Comparison of ENCODE assay signal across 13 cellular contexts in the genomic region with DNA sequence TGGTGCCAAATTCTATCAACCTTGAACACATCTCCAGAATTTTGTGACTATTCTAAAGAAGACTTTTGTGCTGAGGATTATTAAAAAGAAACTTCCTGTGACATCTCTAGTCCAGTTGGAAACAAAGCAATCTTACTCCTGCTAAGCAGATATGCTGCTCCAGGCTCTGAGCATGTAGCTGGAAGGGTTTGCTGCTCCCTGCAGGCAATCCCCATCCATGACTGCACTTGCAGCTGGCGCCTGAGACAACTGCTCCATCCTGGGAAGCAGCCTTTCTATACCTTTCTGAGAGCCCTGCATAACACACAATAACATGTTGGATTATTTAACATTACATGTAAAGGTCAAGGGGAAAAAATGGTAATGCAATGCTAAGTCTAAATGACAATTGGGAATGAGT.
A peak's percentile ranks its signal among the peaks of the same experiment; 100 is the strongest.
DNase-seq lines count a peak whose midpoint lies in the region; ATAC-seq, FAIRE-seq and TF ChIP-seq lines count a peak whose summit lies in the region.
"Had no signal": no experiment of that assay in that cellular context is flagged by ENCODE, and none has a peak within 500 bp of the region (broad histone marks: within the 10 kb centered on the region; RNA-seq: fewer than 3 reads in every experiment).

No MANE protein-coding gene starts in this region.

- H3K9me3 ChIP-seq in HCT116 (ENCODE audit: control insufficient read depth in 1 of 2, insufficient read depth in 1 of 2, low read depth in 1 of 2, low read length in 2 of 2) (no peaks in the 10 kb centered on the region), kidney (ENCODE audit: control insufficient read depth in 1 of 2, low read length in 2 of 2) (no peaks in the 10 kb centered on the region)
- H3K9me3 ChIP-seq: thoracic aorta had no signal

- H3K27ac Mint-ChIP-seq in activated T-helper 2 cell treated with anti-CD3 and anti-CD28 coated beads, Interferon-gamma antibody, Interleukin-2, Interleukin-4, amounts not matched to agents 10 μg/mL and 5 μg/mL and 100 μg/mL, durations not matched to agents 14 hours and 24 hours and 36 hours = no peak overlapping the region
- H3K27ac Mint-ChIP-seq: CD8-positive, alpha-beta T cell had no signal

- BruUV-seq in HCT116 (replicated peaks; lab: Mats Ljungman, UMichigan) = no TSS peak

- no peak overlapping the region for H3K4me3 Mint-ChIP-seq in activated T-helper 2 cell treated with anti-CD3 and anti-CD28 coated beads, Interferon-gamma antibody, Interleukin-2, Interleukin-4, amounts not matched to agents 10 μg/mL and 5 μg/mL and 100 μg/mL, durations not matched to agents 14 hours and 24 hours and 36 hours (ENCODE audit: low read depth)
- H3K4me3 Mint-ChIP-seq: CD8-positive, alpha-beta T cell had no signal

- intact Hi-C loops in HCT116 (cut with micrococcal nuclease) = no loop called here
- intact Hi-C loops in kidney (cut with DNase I) = no loop called here
- intact Hi-C loops in activated T-helper 2 cell treated with anti-CD3 and anti-CD28 coated beads, Interferon-gamma antibody, Interleukin-2, Interleukin-4, amounts not matched to agents 10 μg/mL and 5 μg/mL and 100 μg/mL, durations not matched to agents 14 hours and 24 hours and 36 hours (cut with micrococcal nuclease) = no loop called here

- H3K36me3 Mint-ChIP-seq in activated T-helper 2 cell treated with anti-CD3 and anti-CD28 coated beads, Interferon-gamma antibody, Interleukin-2, Interleukin-4, amounts not matched to agents 10 μg/mL and 5 μg/mL and 100 μg/mL, durations not matched to agents 14 hours and 24 hours and 36 hours (ENCODE audit: low read depth) = no peaks in the 10 kb centered on the region
- H3K36me3 Mint-ChIP-seq: CD8-positive, alpha-beta T cell had no signal

- H3K27ac ChIP-seq in HCT116 (ENCODE audit: low read depth, low read length) = no peak overlapping the region
- H3K27ac ChIP-seq in kidney (ENCODE audit: low read depth in 2 of 2, low read length in 2 of 2) = no peak overlapping the region
- H3K27ac ChIP-seq: thoracic aorta had no signal

- DNase-seq in AG09309 (ENCODE audit: low read depth) (no peak), HCT116 (ENCODE audit: low read depth, low spot score) (no peak), bronchial epithelial cell (ENCODE audit: low read depth) (peak; percentile 8), kidney (no peak), NCI-H524 (lab: John Stamatoyannopoulos, UW) (no peak)
- no peak for DNase-seq in activated naive CD4-positive, alpha-beta T cell (lab: John Stamatoyannopoulos, UW)
- DNase-seq in activated T-helper 2 cell treated with anti-CD3 and anti-CD28 coated beads, Interferon-gamma antibody, Interleukin-2, Interleukin-4, amounts not matched to agents 10 μg/mL and 5 μg/mL and 100 μg/mL, durations not matched to agents 14 hours and 24 hours and 36 hours (ENCODE audit: low spot score) = no peak
- DNase-seq: activated CD8-positive, alpha-beta memory T cell treated with anti-CD3 and anti-CD28 coated beads, Interleukin-2, amount 50 U/mL, for 4 hours; aorta; CD8-positive, alpha-beta T cell had no signal

- no peaks in the 10 kb centered on the region for H3K79me2 ChIP-seq in HCT116 (ENCODE audit: insufficient read depth, low read length)

- no peak for FAIRE-seq in bronchial epithelial cell (lab: Jason Lieb, UNC)
- no peak for FAIRE-seq in kidney (lab: Jason Lieb, UNC)

- TF ChIP-seq RAD21 in HCT116 (IDR thresholded peaks at IDR 0.05; ENCODE audit: low read depth) = peak; percentile 38; the same call in 1 of the 2 replicates

- H3K4me1 ChIP-seq in HCT116 (ENCODE audit: control insufficient read depth in 1 of 2, insufficient read depth in 2 of 2, low read length in 2 of 2) = no peaks in the 10 kb centered on the region
- H3K4me1 ChIP-seq in kidney (ENCODE audit: control insufficient read depth in 1 of 2, insufficient read depth in 1 of 2, low read depth in 1 of 2, low read length in 2 of 2) = no peaks in the 10 kb centered on the region

- H3K27me3 ChIP-seq in HCT116 (ENCODE audit: insufficient read depth, low read length) (no peaks in the 10 kb centered on the region), bronchial epithelial cell (ENCODE audit: control insufficient read depth, insufficient read depth, low read length) (peaks cover 2% of the 10 kb centered on the region)

- H3K36me3 ChIP-seq in HCT116 (ENCODE audit: control insufficient read depth in 1 of 2, insufficient read depth in 2 of 2, low read length in 2 of 2) = no peaks in the 10 kb centered on the region
- H3K36me3 ChIP-seq in bronchial epithelial cell (ENCODE audit: control insufficient read depth, insufficient read depth, low read length) = no peaks in the 10 kb centered on the region
- no peaks in the 10 kb centered on the region for H3K36me3 ChIP-seq in kidney (ENCODE audit: control insufficient read depth in 1 of 2, insufficient read depth in 2 of 2, low read length in 2 of 2)
- H3K36me3 ChIP-seq: thoracic aorta had no signal

- peaks cover 2% of the 10 kb centered on the region for H3K27me3 Mint-ChIP-seq in activated T-helper 2 cell treated with anti-CD3 and anti-CD28 coated beads, Interferon-gamma antibody, Interleukin-2, Interleukin-4, amounts not matched to agents 10 μg/mL and 5 μg/mL and 100 μg/mL, durations not matched to agents 14 hours and 24 hours and 36 hours (ENCODE audit: low read depth)

- POLR2A ChIA-PET in HCT116 (lab: Charles Lee) = no interaction called here

- H3K4me1 Mint-ChIP-seq in activated T-helper 2 cell treated with anti-CD3 and anti-CD28 coated beads, Interferon-gamma antibody, Interleukin-2, Interleukin-4, amounts not matched to agents 10 μg/mL and 5 μg/mL and 100 μg/mL, durations not matched to agents 14 hours and 24 hours and 36 hours (ENCODE audit: low read depth) = no peaks in the 10 kb centered on the region

- no peak overlapping the region for H3K9ac ChIP-seq in HCT116 (ENCODE audit: low read length)
- no peak overlapping the region for H3K9ac ChIP-seq in kidney (ENCODE audit: low read length in 2 of 2)

- RAD21 ChIA-PET in HCT116 (lab: Charles Lee; ENCODE audit: low non-redundant PET in 1 of 2, low total read pairs in 2 of 2, uncharacterized antibody in 2 of 2, unreplicated experiment in 2 of 2) = no interaction called here

- no peak for TF ChIP-seq POLR2A in HCT116 (IDR thresholded peaks at IDR 0.05; ENCODE audit: borderline replicate concordance, extremely low read depth, insufficient read depth, insufficient read length)

- CTCF ChIA-PET in HCT116 (lab: Charles Lee) = no interaction called here

- no peak overlapping the region for H3K4me2 ChIP-seq in HCT116 (ENCODE audit: low read length)

- no peaks in the 10 kb centered on the region for H3K9me2 ChIP-seq in HCT116 (ENCODE audit: insufficient read depth)

- no peak overlapping the region for H3K4me3 ChIP-seq in AG09309 (ENCODE audit: control insufficient read depth, low read depth, low read length)
- H3K4me3 ChIP-seq in HCT116 (replicated peaks in 1 of 2; ENCODE audit: low read depth in 1 of 2, low read length in 2 of 2) = no peak overlapping the region
- H3K4me3 ChIP-seq in bronchial epithelial cell (ENCODE audit: low read depth, low read length) = no peak overlapping the region
- H3K4me3 ChIP-seq in kidney (ENCODE audit: low read length in 2 of 2) = no peak overlapping the region
- H3K4me3 ChIP-seq: lung, thoracic aorta had no signal

- peak; percentile 60 for ATAC-seq in HCT116
- ATAC-seq in HG03378 (IDR thresholded peaks at IDR 0.05; ENCODE audit: unreplicated experiment) = no peak
- ATAC-seq: CD8-positive, alpha-beta T cell had no signal

- no peaks in the 10 kb centered on the region for H3K9me3 Mint-ChIP-seq in activated T-helper 2 cell treated with anti-CD3 and anti-CD28 coated beads, Interferon-gamma antibody, Interleukin-2, Interleukin-4, amounts not matched to agents 10 μg/mL and 5 μg/mL and 100 μg/mL, durations not matched to agents 14 hours and 24 hours and 36 hours
- H3K9me3 Mint-ChIP-seq: CD8-positive, alpha-beta T cell had no signal

- H2AFZ ChIP-seq in HCT116 (ENCODE audit: low read depth, low read length, poor library complexity, severe bottlenecking) = no peak overlapping the region

- H4K20me1 ChIP-seq in HCT116 (ENCODE audit: insufficient read depth) = no peaks in the 10 kb centered on the region

- peak; percentile 26 for TF ChIP-seq CTCF in AG09309 (IDR thresholded peaks at IDR 0.05; ENCODE audit: control insufficient read depth, insufficient read depth, low read depth, low read length, missing control alignments)
- peak in 2 of 3 experiments; percentile 25 to 30; a peak in 3 of 6 replicates for TF ChIP-seq CTCF in HCT116 (IDR thresholded peaks at IDR 0.05 in 2 of 3, conservative IDR thresholded peaks at IDR 0.05 in 1 of 3; ENCODE audit: borderline replicate concordance in 1 of 3, insufficient read depth in 1 of 3, low read depth in 2 of 3, low read length in 2 of 3)
- peak; percentile 24 for TF ChIP-seq CTCF in bronchial epithelial cell (IDR thresholded peaks at IDR 0.05; ENCODE audit: insufficient read depth, low read length, severe bottlenecking)
- peak; percentile 2 for TF ChIP-seq CTCF in kidney (IDR thresholded peaks at IDR 0.05; ENCODE audit: borderline replicate concordance, extremely low read depth, insufficient read depth)

TF ChIP-seq in HCT116, 20 proteins besides CTCF, POLR2A, EP300 and RAD21 (continues in another document):
- TF ChIP-seq ZFX (IDR thresholded peaks at IDR 0.05) (no peak), EGR1 (IDR thresholded peaks at IDR 0.05; ENCODE audit: low read depth) (no peak), POLR2AphosphoS5 (IDR thresholded peaks at IDR 0.05; ENCODE audit: low read depth, low read length) (no peak), SIN3A (IDR thresholded peaks at IDR 0.05; ENCODE audit: low read depth) (no peak), SRF (IDR thresholded peaks at IDR 0.05; ENCODE audit: low read depth) (no peak), SP1 (IDR thresholded peaks at IDR 0.05; ENCODE audit: low read depth) (no peak)
- TF ChIP-seq, protein P1, sequence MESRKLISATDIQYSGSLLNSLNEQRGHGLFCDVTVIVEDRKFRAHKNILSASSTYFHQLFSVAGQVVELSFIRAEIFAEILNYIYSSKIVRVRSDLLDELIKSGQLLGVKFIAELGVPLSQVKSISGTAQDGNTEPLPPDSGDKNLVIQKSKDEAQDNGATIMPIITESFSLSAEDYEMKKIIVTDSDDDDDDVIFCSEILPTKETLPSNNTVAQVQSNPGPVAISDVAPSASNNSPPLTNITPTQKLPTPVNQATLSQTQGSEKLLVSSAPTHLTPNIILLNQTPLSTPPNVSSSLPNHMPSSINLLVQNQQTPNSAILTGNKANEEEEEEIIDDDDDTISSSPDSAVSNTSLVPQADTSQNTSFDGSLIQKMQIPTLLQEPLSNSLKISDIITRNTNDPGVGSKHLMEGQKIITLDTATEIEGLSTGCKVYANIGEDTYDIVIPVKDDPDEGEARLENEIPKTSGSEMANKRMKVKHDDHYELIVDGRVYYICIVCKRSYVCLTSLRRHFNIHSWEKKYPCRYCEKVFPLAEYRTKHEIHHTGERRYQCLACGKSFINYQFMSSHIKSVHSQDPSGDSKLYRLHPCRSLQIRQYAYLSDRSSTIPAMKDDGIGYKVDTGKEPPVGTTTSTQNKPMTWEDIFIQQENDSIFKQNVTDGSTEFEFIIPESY (IDR thresholded peaks at IDR 0.05; ENCODE audit: extremely low read depth, insufficient replicate concordance, low read length) = no peak
